8 cellular contexts compared by ENCODE assay signal in the genomic region with DNA sequence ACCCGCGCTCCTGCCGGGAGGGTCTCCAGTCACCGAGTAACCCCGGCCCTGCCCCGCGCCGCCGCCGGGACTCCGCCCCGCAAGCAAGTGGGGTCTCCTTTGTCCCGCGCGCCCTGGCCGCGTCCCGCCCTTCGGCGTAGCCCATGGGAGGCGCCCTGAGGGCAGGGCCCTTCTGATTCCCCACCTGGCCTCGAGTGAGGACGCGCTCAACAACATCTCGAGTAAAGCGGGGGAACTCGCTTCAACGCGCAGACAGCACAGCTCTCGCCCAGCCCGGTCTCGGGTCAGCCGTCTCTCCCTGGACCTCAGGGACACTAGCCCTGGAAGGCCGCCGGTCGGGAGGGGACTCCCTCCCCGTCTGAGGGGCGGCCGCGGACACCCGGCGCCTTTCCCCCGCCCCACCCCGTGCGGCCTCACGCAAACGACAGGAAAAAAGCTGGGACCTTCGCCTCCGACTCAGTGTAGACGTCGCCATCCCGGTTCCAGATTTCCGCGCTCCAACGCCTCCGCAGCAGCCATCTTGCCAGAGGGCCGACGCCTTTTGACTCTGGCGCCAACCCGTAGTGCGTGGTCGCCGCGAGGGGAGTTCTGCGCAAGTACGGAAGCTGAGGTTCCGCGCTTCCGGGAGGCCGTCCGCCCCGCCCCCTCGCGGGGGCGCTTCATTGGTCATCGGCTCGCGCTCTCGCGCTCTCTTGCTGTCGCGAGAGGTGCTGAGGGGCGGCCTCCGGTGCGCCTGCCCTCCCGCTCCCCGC. TPM values are rescaled to one million over a fixed set of nuclear protein-coding genes. Genes with fewer than 3 reads are reported as not detected.
A peak's percentile ranks its signal among the peaks of the same experiment; 100 is the strongest.
DNase-seq lines count a peak whose midpoint lies in the region; ATAC-seq and TF ChIP-seq lines count a peak whose summit lies in the region.

No MANE protein-coding gene starts in this region.

- intact Hi-C loops in activated naive CD4-positive, alpha-beta T cell treated with anti-CD3 and anti-CD28 coated beads for 36 hours (cut with micrococcal nuclease): loop anchor here (1.0 to 5.0 kb wide), 3 partner anchors 11 to 280 kb away; partner anchors contain the start of genes DIDO1 and YTHDF1

- peak overlapping the region; percentile 94 for H3K27ac Mint-ChIP-seq in HFFc6
- peak overlapping the region; percentile 94 for H3K27ac Mint-ChIP-seq in activated naive CD4-positive, alpha-beta T cell treated with anti-CD3 and anti-CD28 coated beads for 36 hours

- ATAC-seq in gastroesophageal sphincter: peak; percentile 95

- CTCF ChIA-PET in activated naive CD4-positive, alpha-beta T cell treated with anti-CD3 and anti-CD28 coated beads for 36 hours (lab: Charles Lee): interaction anchor here (0.6 to 2.1 kb wide), 7 partner anchors 10 to 75 kb away, joined by 3 to 5 read pairs (median 4); no protein-coding TSS in a partner anchor

- TF ChIP-seq POLR2A in gastroesophageal sphincter (IDR thresholded peaks at IDR 0.05): peak; percentile 51 to 58

- H3K4me3 ChIP-seq in GM06990 (replicated peaks; ENCODE audit: low read depth, low read length): peak overlapping the region; percentile 94
- H3K4me3 ChIP-seq in SJSA1: peak overlapping the region; percentile 83
- peak overlapping the region; percentile 64 to 95 for H3K4me3 ChIP-seq in gastroesophageal sphincter

- DNase-seq in GM06990 (ENCODE audit: extremely low read depth, insufficient read length) (peak; percentile 100), HFFc6 (peak; percentile 94), NAMALWA (ENCODE audit: low spot score) (peak; percentile 96), SJSA1 (ENCODE audit: low read depth in 1 of 2, low spot score in 2 of 2) (peak; percentile 96 to 97), non-pigmented ciliary epithelial cell (ENCODE audit: low read depth) (peak; percentile 85), substantia nigra (lab: John Stamatoyannopoulos, UW) (peak; percentile 27 to 96 (median 90))
- peak; percentile 98 for DNase-seq in activated naive CD4-positive, alpha-beta T cell treated with anti-CD3 and anti-CD28 coated beads for 36 hours

- WGBS in gastroesophageal sphincter (ENCODE audit: low coverage in 1 of 2), 2 donors: no CpG with 5 or more reads among the region's 87 CpGs

- H3K36me3 Mint-ChIP-seq in HFFc6 (ENCODE audit: low read depth): peaks cover 34% of the 10 kb centered on the region
- peaks cover 20% of the 10 kb centered on the region for H3K36me3 Mint-ChIP-seq in activated naive CD4-positive, alpha-beta T cell treated with anti-CD3 and anti-CD28 coated beads for 36 hours (ENCODE audit: low read depth)

- no peak for TF ChIP-seq EP300 in gastroesophageal sphincter (IDR thresholded peaks at IDR 0.05)

- H3K9me3 ChIP-seq in SJSA1 (replicated peaks) (no peaks in the 10 kb centered on the region), gastroesophageal sphincter (no peaks in the 10 kb centered on the region)

- TF ChIP-seq CTCF in GM06990 (IDR thresholded peaks at IDR 0.05; ENCODE audit: insufficient read depth, low read length, poor library complexity, severe bottlenecking) (no peak), HFFc6 (IDR thresholded peaks at IDR 0.05) (no peak), gastroesophageal sphincter (IDR thresholded peaks at IDR 0.05) (no peak)

- peaks cover 14% of the 10 kb centered on the region; the same call in 1 of the 2 replicates for H3K4me1 ChIP-seq in SJSA1 (replicated peaks)
- H3K4me1 ChIP-seq in gastroesophageal sphincter: peaks cover 0 to 84% (median 26%) of the 10 kb centered on the region in 3 donors

- H3K4me3 Mint-ChIP-seq in HFFc6: no peak overlapping the region
- peak overlapping the region; percentile 93 for H3K4me3 Mint-ChIP-seq in activated naive CD4-positive, alpha-beta T cell treated with anti-CD3 and anti-CD28 coated beads for 36 hours

- H3K27me3 ChIP-seq in GM06990 (replicated peaks; ENCODE audit: control insufficient read depth, insufficient read depth, low read length) (no peaks in the 10 kb centered on the region), SJSA1 (replicated peaks) (no peaks in the 10 kb centered on the region), gastroesophageal sphincter (no peaks in the 10 kb centered on the region)

- peaks cover 33% of the 10 kb centered on the region for H3K4me1 Mint-ChIP-seq in HFFc6 (ENCODE audit: low read depth)
- peaks cover 34% of the 10 kb centered on the region for H3K4me1 Mint-ChIP-seq in activated naive CD4-positive, alpha-beta T cell treated with anti-CD3 and anti-CD28 coated beads for 36 hours (ENCODE audit: low read depth)

- H3K9me3 Mint-ChIP-seq in HFFc6: no peaks in the 10 kb centered on the region
- no peaks in the 10 kb centered on the region for H3K9me3 Mint-ChIP-seq in activated naive CD4-positive, alpha-beta T cell treated with anti-CD3 and anti-CD28 coated beads for 36 hours

- H3K27ac ChIP-seq in SJSA1: peak overlapping the region; percentile 83
- peak overlapping the region; percentile 77 to 99 (median 96) for H3K27ac ChIP-seq in gastroesophageal sphincter
- H3K27ac ChIP-seq in substantia nigra (ENCODE audit: low read depth, low read length, poor library complexity, severe bottlenecking): peak overlapping the region; percentile 90

- H3K36me3 ChIP-seq in GM06990 (ENCODE audit: control insufficient read depth, insufficient read depth, low read length) (peaks cover 16% of the 10 kb centered on the region), SJSA1 (peaks cover 59% of the 10 kb centered on the region), gastroesophageal sphincter (peaks cover 0 to 48% of the 10 kb centered on the region in 2 donors)

- H3K27me3 Mint-ChIP-seq in HFFc6 (ENCODE audit: insufficient read depth): peaks cover 3% of the 10 kb centered on the region
- H3K27me3 Mint-ChIP-seq in activated naive CD4-positive, alpha-beta T cell treated with anti-CD3 and anti-CD28 coated beads for 36 hours (ENCODE audit: low read depth): no peaks in the 10 kb centered on the region

RNA-seq across cellular contexts. Expression of gene GID8, which starts 0.4 kb away (rescaled TPM):
- 10 to 100 TPM; 19.1 to 26.9 (median 22.6) TPM for total RNA-seq in HFFc6 (2021; fragmentation: NEBNext Ultra II Directional; extraction: Animal tissue kit (Norgen Biotek cat#: 25700))
- 14.2 and 20.7 TPM in 2 replicates for total RNA-seq in SJSA1 (2014; rRNA removed; shearing (Covaris generic))
- 10 to 100 TPM; 32.7 to 34.0 TPM for total RNA-seq in activated naive CD4-positive, alpha-beta T cell treated with anti-CD3 and anti-CD28 coated beads for 36 hours
- 10 to 100 TPM; 23.2 to 34.8 (median 27.9) TPM for total RNA-seq in gastroesophageal sphincter

RNA-seq across cellular contexts. Expression of gene DIDO1, which starts 11.2 kb away (rescaled TPM):
- total RNA-seq in HFFc6 (2021; fragmentation: NEBNext Ultra II Directional; extraction: Animal tissue kit (Norgen Biotek cat#: 25700)): 10 to 100 TPM; 31.9 to 36.1 (median 34.8) TPM
- 42.9 and 50.4 TPM in 2 replicates for total RNA-seq in SJSA1 (2014; rRNA removed; shearing (Covaris generic))
- total RNA-seq in activated naive CD4-positive, alpha-beta T cell treated with anti-CD3 and anti-CD28 coated beads for 36 hours: 10 to 100 TPM; 49.5 to 50.3 TPM
- 10 to 100 TPM; 49.5 to 75.8 (median 66.5) TPM for total RNA-seq in gastroesophageal sphincter

RNA-seq across cellular contexts. Expression of gene SLC17A9, which starts 15.0 kb away (rescaled TPM):
- 10 to 100 TPM; 32.8 to 47.0 (median 35.7) TPM for total RNA-seq in HFFc6 (2021; fragmentation: NEBNext Ultra II Directional; extraction: Animal tissue kit (Norgen Biotek cat#: 25700))
- total RNA-seq in SJSA1 (2014; rRNA removed; shearing (Covaris generic)): not detected in 2 replicates
- 10 to 100 TPM; 17.4 to 20.6 TPM for total RNA-seq in activated naive CD4-positive, alpha-beta T cell treated with anti-CD3 and anti-CD28 coated beads for 36 hours
- 1 to 10 TPM; 1.3 to 4.6 (median 2.8) TPM for total RNA-seq in gastroesophageal sphincter

Comparison
In these comparisons a context has a peak if more than half of its experiments do, and no peak if none do; other contexts are left out.
1. Peak in every context shown above with its lines: DNase-seq, ATAC-seq, H3K4me3 ChIP-seq and H3K27ac ChIP-seq.